In genomic region chr4:89754531-89754930, GRCh38 we compare ENCODE assay signal across 18 cellular contexts.
DNase-seq lines count a peak whose midpoint lies in the region; ATAC-seq and TF ChIP-seq lines count a peak whose summit lies in the region.
"Had no signal": no experiment of that assay in that cellular context is flagged by ENCODE, and none has a peak within 500 bp of the region (broad histone marks: within the 10 kb centered on the region; RNA-seq: fewer than 3 reads in every experiment).

No MANE protein-coding gene starts in this region.

- DNase-seq in mammary epithelial cell (no peak), MCF 10A (ENCODE audit: unreplicated experiment) (no peak), astrocyte of the spinal cord (ENCODE audit: low read depth, low spot score) (peak; percentile 50), hepatocyte (ENCODE audit: low spot score) (no peak), T-helper 17 cell (no peak), EL (no peak)
- DNase-seq in activated naive CD4-positive, alpha-beta T cell treated with anti-CD3 and anti-CD28 coated beads, Interleukin-2, amount 10 ng/mL, durations not matched to agents 7 days and 5 days, result no peak
- DNase-seq in activated naive CD4-positive, alpha-beta T cell treated with anti-CD3 and anti-CD28 coated beads, Interleukin-2, amount 50 U/mL, for 16 hours, result no peak
- DNase-seq: activated CD4-positive, alpha-beta T cell treated with anti-CD3 and anti-CD28 coated beads, Interleukin-2, amount 50 U/mL, for 4 hours; activated gamma-delta T cell; effector CD4-positive, alpha-beta T cell; NCI-H1436; NCI-H748 treated with DMSO at 0.1 percent for 48 hours; OCI-M1 had no signal

- no peaks in the 10 kb centered on the region for H4K20me1 ChIP-seq in mammary epithelial cell (ENCODE audit: insufficient read depth, low read length)
- H4K20me1 ChIP-seq in hepatocyte (ENCODE audit: insufficient read depth, poor library complexity, severe bottlenecking), result no peaks in the 10 kb centered on the region

- H3K36me3 ChIP-seq in mammary epithelial cell (ENCODE audit: insufficient read depth, low read length) (peaks cover 4% of the 10 kb centered on the region), hepatocyte (replicated peaks; ENCODE audit: insufficient read depth, low read depth) (no peaks in the 10 kb centered on the region)
- H3K36me3 ChIP-seq: ascending aorta had no signal

- no peak for TF ChIP-seq CTCF in mammary epithelial cell (conservative IDR thresholded peaks at IDR 0.05 in 1 of 2, IDR thresholded peaks at IDR 0.05 in 1 of 2; ENCODE audit: extremely low read depth in 1 of 2, insufficient read depth in 1 of 2, low read depth in 1 of 2, low read length in 2 of 2)
- no peak for TF ChIP-seq CTCF in MCF 10A (IDR thresholded peaks at IDR 0.05; ENCODE audit: unreplicated experiment)
- TF ChIP-seq CTCF in astrocyte of the spinal cord (IDR thresholded peaks at IDR 0.05; ENCODE audit: low read depth, low read length), result no peak
- no peak for TF ChIP-seq CTCF in hepatocyte (IDR thresholded peaks at IDR 0.05; ENCODE audit: poor library complexity)

- H3K79me2 ChIP-seq in mammary epithelial cell (ENCODE audit: insufficient read depth, low read length) (no peaks in the 10 kb centered on the region), hepatocyte (no peaks in the 10 kb centered on the region)

- no peaks in the 10 kb centered on the region for H3K9me2 ChIP-seq in hepatocyte (replicated peaks; ENCODE audit: insufficient read depth)

- intact Hi-C loops in mammary epithelial cell (cut with micrococcal nuclease), result loop anchor here (5.0 kb wide), 1 partner anchor 92 kb away; no protein-coding TSS in a partner anchor
- intact Hi-C loops in MCF 10A (cut with micrococcal nuclease), result no loop called here

- POLR2A ChIA-PET in MCF 10A (lab: Yijun Ruan, JAX), result interaction anchor here (0.6 to 3.3 kb wide), 14 partner anchors 11 to 105 kb away, joined by 3 to 21 read pairs (median 5); no protein-coding TSS in a partner anchor

- H3K36me3 Mint-ChIP-seq in MCF 10A (ENCODE audit: insufficient read depth, unreplicated experiment) (peaks cover 8% of the 10 kb centered on the region), T-helper 17 cell (ENCODE audit: low read depth) (no peaks in the 10 kb centered on the region)
- H3K36me3 Mint-ChIP-seq in activated naive CD4-positive, alpha-beta T cell treated with anti-CD3 and anti-CD28 coated beads, Interleukin-2, amount 10 ng/mL, durations not matched to agents 7 days and 5 days, result no peaks in the 10 kb centered on the region
- H3K36me3 Mint-ChIP-seq: WTC11 had no signal

- H3K9me3 ChIP-seq in mammary epithelial cell (replicated peaks; ENCODE audit: insufficient read depth, low read length), result no peaks in the 10 kb centered on the region
- no peaks in the 10 kb centered on the region for H3K9me3 ChIP-seq in hepatocyte (ENCODE audit: low read depth)
- H3K9me3 ChIP-seq in T-helper 17 cell (ENCODE audit: control insufficient read depth, low read length, poor library complexity, severe bottlenecking), result no peaks in the 10 kb centered on the region
- H3K9me3 ChIP-seq: ascending aorta had no signal

- CTCF ChIA-PET in mammary epithelial cell (lab: Charles Lee; ENCODE audit: low non-redundant PET) (no interaction called here), MCF 10A (lab: Yijun Ruan, JAX) (no interaction called here)
- CTCF ChIA-PET in activated naive CD4-positive, alpha-beta T cell treated with anti-CD3 and anti-CD28 coated beads, Interleukin-2, amount 10 ng/mL, durations not matched to agents 7 days and 5 days (lab: Charles Lee), result no interaction called here

- H3K4me1 ChIP-seq in mammary epithelial cell (ENCODE audit: insufficient read depth, low read length) (peaks cover 17% of the 10 kb centered on the region), hepatocyte (ENCODE audit: insufficient read depth) (peaks cover 13% of the 10 kb centered on the region)
- H3K4me1 ChIP-seq: ascending aorta had no signal

- WGBS in mammary epithelial cell (ENCODE audit: low coverage, missing lambda C conversion rate), result 98% methylated on average over 4 of the region's 4 CpGs
- 77% methylated on average over 4 of the region's 4 CpGs for WGBS in hepatocyte (ENCODE audit: low lambda C conversion rate, missing lambda C conversion rate)

- H3K4me3 Mint-ChIP-seq in MCF 10A (ENCODE audit: unreplicated experiment) (no peak overlapping the region), T-helper 17 cell (no peak overlapping the region)
- H3K4me3 Mint-ChIP-seq in activated naive CD4-positive, alpha-beta T cell treated with anti-CD3 and anti-CD28 coated beads, Interleukin-2, amount 10 ng/mL, durations not matched to agents 7 days and 5 days, result no peak overlapping the region
- H3K4me3 Mint-ChIP-seq: B cell, WTC11 had no signal

- H2AFZ ChIP-seq in mammary epithelial cell (ENCODE audit: low read depth, low read length) (no peak overlapping the region), hepatocyte (no peak overlapping the region)

- H3K4me3 ChIP-seq in mammary epithelial cell (replicated peaks in 1 of 3; ENCODE audit: insufficient read depth in 1 of 3, low read depth in 2 of 3, low read length in 3 of 3), result no peak overlapping the region
- H3K4me3 ChIP-seq in astrocyte of the spinal cord (ENCODE audit: low read depth, low read length), result no peak overlapping the region
- H3K4me3 ChIP-seq in hepatocyte, result no peak overlapping the region
- H3K4me3 ChIP-seq: ascending aorta, lung had no signal

- no peak for ATAC-seq in T-helper 17 cell
- ATAC-seq: WTC11 had no signal

- H3K27ac ChIP-seq in mammary epithelial cell (ENCODE audit: insufficient read depth, low read depth, low read length) (peak overlapping the region; percentile 92), hepatocyte (peak overlapping the region; percentile 60)
- H3K27ac ChIP-seq: ascending aorta had no signal

- H3K4me2 ChIP-seq in mammary epithelial cell (ENCODE audit: insufficient read depth, low read depth, low read length) (no peak overlapping the region), hepatocyte (no peak overlapping the region)

- no peak overlapping the region for H3K9ac ChIP-seq in mammary epithelial cell (ENCODE audit: insufficient read depth, low read length)

- H3K27me3 Mint-ChIP-seq in MCF 10A (ENCODE audit: insufficient read depth, unreplicated experiment) (no peaks in the 10 kb centered on the region), T-helper 17 cell (peaks cover 26% of the 10 kb centered on the region)
- peaks cover 12% of the 10 kb centered on the region for H3K27me3 Mint-ChIP-seq in activated naive CD4-positive, alpha-beta T cell treated with anti-CD3 and anti-CD28 coated beads, Interleukin-2, amount 10 ng/mL, durations not matched to agents 7 days and 5 days
- H3K27me3 Mint-ChIP-seq: B cell had no signal

- H3K4me1 Mint-ChIP-seq in MCF 10A (ENCODE audit: insufficient read depth, unreplicated experiment), result peaks cover 23% of the 10 kb centered on the region
- H3K4me1 Mint-ChIP-seq in T-helper 17 cell, result no peaks in the 10 kb centered on the region
- H3K4me1 Mint-ChIP-seq in activated naive CD4-positive, alpha-beta T cell treated with anti-CD3 and anti-CD28 coated beads, Interleukin-2, amount 10 ng/mL, durations not matched to agents 7 days and 5 days, result no peaks in the 10 kb centered on the region
- H3K4me1 Mint-ChIP-seq: B cell had no signal

- in situ Hi-C loops in mammary epithelial cell (cut with MboI; ENCODE audit: low sequenced_read_pairs in 2 of 2), result no loop called here
- in situ Hi-C loops in astrocyte of the spinal cord (cut with HindIII; ENCODE audit: low sequenced_read_pairs), result no loop called here

- H3K9me3 Mint-ChIP-seq in MCF 10A (ENCODE audit: unreplicated experiment), result no peaks in the 10 kb centered on the region
- no peaks in the 10 kb centered on the region for H3K9me3 Mint-ChIP-seq in activated naive CD4-positive, alpha-beta T cell treated with anti-CD3 and anti-CD28 coated beads, Interleukin-2, amount 10 ng/mL, durations not matched to agents 7 days and 5 days
- H3K9me3 Mint-ChIP-seq: WTC11 had no signal

- no TSS peak for BruUV-seq in mammary epithelial cell (replicated peaks; lab: Mats Ljungman, UMichigan)
- BruUV-seq in MCF 10A (replicated peaks; lab: Mats Ljungman, UMichigan), result no TSS peak

- H3K27me3 ChIP-seq in mammary epithelial cell (ENCODE audit: insufficient read depth, low read length), result no peaks in the 10 kb centered on the region
- no peaks in the 10 kb centered on the region for H3K27me3 ChIP-seq in hepatocyte
- H3K27me3 ChIP-seq: ascending aorta had no signal

- dilution Hi-C loops in mammary epithelial cell (cut with HindIII; ENCODE audit: low sequenced_read_pairs), result no loop called here

- no peak overlapping the region for H3K27ac Mint-ChIP-seq in MCF 10A (ENCODE audit: low read depth, unreplicated experiment)
- H3K27ac Mint-ChIP-seq in T-helper 17 cell, result no peak overlapping the region
- no peak overlapping the region for H3K27ac Mint-ChIP-seq in activated naive CD4-positive, alpha-beta T cell treated with anti-CD3 and anti-CD28 coated beads, Interleukin-2, amount 10 ng/mL, durations not matched to agents 7 days and 5 days
- H3K27ac Mint-ChIP-seq: B cell, WTC11 had no signal
